In genomic region chr11:18615628-18616392, GRCh38 we compare ENCODE assay signal across 8 cellular contexts. TPM values are rescaled to one million over a fixed set of nuclear protein-coding genes. Genes with fewer than 3 reads are reported as not detected.
A peak's percentile ranks its signal among the peaks of the same experiment; 100 is the strongest.
DNase-seq lines count a peak whose midpoint lies in the region; ATAC-seq, FAIRE-seq and TF ChIP-seq lines count a peak whose summit lies in the region.
"Had no signal": no experiment of that assay in that cellular context is flagged by ENCODE, and none has a peak within 500 bp of the region (broad histone marks: within the 10 kb centered on the region; RNA-seq: fewer than 3 reads in every experiment).

No MANE protein-coding gene starts in this region.

- peaks cover 35% of the 10 kb centered on the region for H3K36me3 ChIP-seq in HAP-1 (replicated peaks)

- H3K4me3 ChIP-seq in HAP-1, result no peak overlapping the region

- H3K27me3 ChIP-seq in HAP-1 (ENCODE audit: low read depth), result no peaks in the 10 kb centered on the region

- peak; percentile 48 for DNase-seq in GM19239 (ENCODE audit: insufficient read length, low spot score)
- peak; percentile 94 for DNase-seq in SIG-M5 (lab: John Stamatoyannopoulos, UW)
- no peak for DNase-seq in osteocyte (ENCODE audit: extremely low spot score, unreplicated experiment)
- no peak for DNase-seq in HAP-1 (ENCODE audit: low spot score in 2 of 2)
- no peak for DNase-seq in DMS153 (lab: John Stamatoyannopoulos, UW)
- DNase-seq in retina, result no peak

- no peaks in the 10 kb centered on the region for H3K4me1 ChIP-seq in HAP-1

- peaks cover 31% of the 10 kb centered on the region for H3K36me3 Mint-ChIP-seq in osteocyte (ENCODE audit: unreplicated experiment)

- no peak for TF ChIP-seq CTCF in osteocyte (IDR thresholded peaks at IDR 0.05)

- H3K9me3 ChIP-seq in HAP-1, result no peaks in the 10 kb centered on the region

- peak; percentile 97 for FAIRE-seq in GM19239 (lab: Jason Lieb, UNC)

- peaks cover 20% of the 10 kb centered on the region for H3K4me1 Mint-ChIP-seq in osteocyte (ENCODE audit: unreplicated experiment)

- H3K9me3 Mint-ChIP-seq in osteocyte (ENCODE audit: unreplicated experiment), result no peaks in the 10 kb centered on the region
- H3K9me3 Mint-ChIP-seq: memory B cell had no signal

- peak overlapping the region; percentile 11 for H3K27ac Mint-ChIP-seq in osteocyte (ENCODE audit: unreplicated experiment)
- H3K27ac Mint-ChIP-seq: memory B cell had no signal

- in situ Hi-C loops in HAP-1 (cut with MboI; ENCODE audit: low sequenced_read_pairs), result no loop called here

- no peaks in the 10 kb centered on the region for H3K27me3 Mint-ChIP-seq in osteocyte (ENCODE audit: unreplicated experiment)
- H3K27me3 Mint-ChIP-seq: memory B cell had no signal

- ATAC-seq in HG02884 (IDR thresholded peaks at IDR 0.05; ENCODE audit: unreplicated experiment), result peak; percentile 94

- no peak overlapping the region for H3K4me3 Mint-ChIP-seq in osteocyte (ENCODE audit: unreplicated experiment)
- H3K4me3 Mint-ChIP-seq: memory B cell had no signal

RNA-seq across cellular contexts. Expression of gene MISFA, which starts 16.2 kb away (rescaled TPM):
- total RNA-seq in osteocyte, result 3.0 and 4.5 TPM in 2 replicates

RNA-seq across cellular contexts. Expression of gene SPTY2D1, which starts 18.3 kb away (rescaled TPM):
- total RNA-seq in osteocyte, result 16.4 and 19.5 TPM in 2 replicates

RNA-seq across cellular contexts. Expression of gene UEVLD, which starts 27.3 kb away (rescaled TPM):
- 21.2 and 24.5 TPM in 2 replicates for total RNA-seq in osteocyte

Comparison
In these comparisons a context has a peak if more than half of its experiments do, and no peak if none do; other contexts are left out.
1. DNase-seq: peak in GM19239 (single experiment) and SIG-M5 (single experiment); none in osteocyte (single experiment), HAP-1 (0 of 2), DMS153 (single experiment) and retina (single experiment).